Comparison of ENCODE assay signal across 18 cellular contexts in genomic region chr4:78311306-78311705, GRCh38.
DNase-seq lines count a peak whose midpoint lies in the region; ATAC-seq and TF ChIP-seq lines count a peak whose summit lies in the region.
"Had no signal": no experiment of that assay in that cellular context is flagged by ENCODE, and none has a peak within 500 bp of the region (broad histone marks: within the 10 kb centered on the region; RNA-seq: fewer than 3 reads in every experiment).

No MANE protein-coding gene starts in this region.

- no peaks in the 10 kb centered on the region for H3K79me2 ChIP-seq in neural progenitor cell (ENCODE audit: low read depth)

- no peak overlapping the region for H3K27ac ChIP-seq in foreskin keratinocyte
- no peak overlapping the region for H3K27ac ChIP-seq in neural progenitor cell
- no peak overlapping the region for H3K27ac ChIP-seq in mesenchymal stem cell (ENCODE audit: low read length, poor library complexity, severe bottlenecking)

- H3K4me1 Mint-ChIP-seq in neural progenitor cell, result peaks cover 29% of the 10 kb centered on the region
- H3K4me1 Mint-ChIP-seq: CD14-positive monocyte had no signal

- TF ChIP-seq CTCF in foreskin keratinocyte (conservative IDR thresholded peaks at IDR 0.05), result peak; percentile 19
- TF ChIP-seq CTCF in neural progenitor cell (IDR thresholded peaks at IDR 0.05), result peak; percentile 25

- H3K36me3 ChIP-seq in neural progenitor cell, result no peaks in the 10 kb centered on the region
- H3K36me3 ChIP-seq in mesenchymal stem cell (ENCODE audit: control insufficient read depth in 1 of 2, insufficient read depth in 2 of 2, low read depth in 1 of 2, low read length in 2 of 2), result peaks cover under 1 to 12% of the 10 kb centered on the region in 2 experiments
- H3K36me3 ChIP-seq: HAP-1 had no signal

- H2AK5ac ChIP-seq in mesenchymal stem cell (ENCODE audit: low read length, severe bottlenecking), result no peak overlapping the region

- no peaks in the 10 kb centered on the region for H3K9me3 Mint-ChIP-seq in neural progenitor cell

- no peak overlapping the region for H3K23ac ChIP-seq in mesenchymal stem cell (ENCODE audit: low read length in 2 of 2)

- no peak overlapping the region for H3K4me2 ChIP-seq in neural progenitor cell
- H3K4me2 ChIP-seq in mesenchymal stem cell (ENCODE audit: low read length, poor library complexity, severe bottlenecking), result no peak overlapping the region

- no peak overlapping the region for H3K27ac Mint-ChIP-seq in neural progenitor cell
- H3K27ac Mint-ChIP-seq: CD14-positive monocyte had no signal

- H4K91ac ChIP-seq in mesenchymal stem cell (ENCODE audit: low read length), result no peak overlapping the region

- H3K4me3 ChIP-seq in neural progenitor cell (no peak overlapping the region), mesenchymal stem cell (ENCODE audit: insufficient read depth in 1 of 2, low read depth in 1 of 2, low read length in 2 of 2) (no peak overlapping the region)
- H3K4me3 ChIP-seq: HAP-1 had no signal

- no peak overlapping the region for H3K18ac ChIP-seq in mesenchymal stem cell (ENCODE audit: low read depth in 1 of 2, low read length in 2 of 2)

- no peak overlapping the region for H4K8ac ChIP-seq in mesenchymal stem cell (ENCODE audit: low read length)

- H3K4me3 Mint-ChIP-seq in neural progenitor cell, result no peak overlapping the region
- H3K4me3 Mint-ChIP-seq: CD14-positive monocyte had no signal

- no peak overlapping the region for H2BK120ac ChIP-seq in mesenchymal stem cell (ENCODE audit: low read depth, low read length)

- H2BK5ac ChIP-seq in mesenchymal stem cell (ENCODE audit: low read depth, low read length, poor library complexity, severe bottlenecking), result no peak overlapping the region

- no peaks in the 10 kb centered on the region for H3K79me1 ChIP-seq in mesenchymal stem cell (replicated peaks; ENCODE audit: low read length, poor library complexity, severe bottlenecking)

- no peaks in the 10 kb centered on the region for H3K27me3 ChIP-seq in foreskin keratinocyte
- no peaks in the 10 kb centered on the region for H3K27me3 ChIP-seq in neural progenitor cell
- H3K27me3 ChIP-seq in mesenchymal stem cell (ENCODE audit: control insufficient read depth in 1 of 2, insufficient read depth in 1 of 2, low read length in 2 of 2), result no peaks in the 10 kb centered on the region

- H3K9ac ChIP-seq in neural progenitor cell, result no peak overlapping the region
- H3K9ac ChIP-seq in mesenchymal stem cell (ENCODE audit: low read length), result no peak overlapping the region

- no peak overlapping the region for H3K14ac ChIP-seq in mesenchymal stem cell (ENCODE audit: low read length in 2 of 2)

- no peak overlapping the region for H2AFZ ChIP-seq in neural progenitor cell (replicated peaks)
- no peak overlapping the region for H2AFZ ChIP-seq in mesenchymal stem cell (ENCODE audit: low read depth, low read length)

- H3K4me1 ChIP-seq in foreskin keratinocyte (no peaks in the 10 kb centered on the region), neural progenitor cell (peaks cover 27% of the 10 kb centered on the region), mesenchymal stem cell (ENCODE audit: control insufficient read depth, insufficient read depth, low read depth, low read length) (peaks cover 5% of the 10 kb centered on the region)
- H3K4me1 ChIP-seq: Caco-2, HAP-1 had no signal

- H3K4ac ChIP-seq in mesenchymal stem cell (ENCODE audit: low read depth in 1 of 2, low read length in 2 of 2), result no peak overlapping the region

- H2BK15ac ChIP-seq in mesenchymal stem cell (ENCODE audit: low read depth, poor library complexity, severe bottlenecking), result no peak overlapping the region

- peaks cover 13% of the 10 kb centered on the region for H3K36me3 Mint-ChIP-seq in neural progenitor cell
- H3K36me3 Mint-ChIP-seq: CD14-positive monocyte had no signal

- no peak overlapping the region for H2BK12ac ChIP-seq in mesenchymal stem cell (ENCODE audit: low read length in 2 of 2)

- DNase-seq in NCI-H82 (lab: John Stamatoyannopoulos, UW) (peak; percentile 8), NCI-H82 treated with DMSO at 0.1 percent for 48 hours (lab: John Stamatoyannopoulos, UW; ENCODE audit: unreplicated experiment) (no peak), NCI-H69 (lab: John Stamatoyannopoulos, UW) (peak; percentile 19), foreskin keratinocyte (no peak), neural progenitor cell (ENCODE audit: low spot score) (peak; percentile 32), NCI-H2227 treated with DMSO at 0.1 percent for 48 hours (lab: John Stamatoyannopoulos, UW) (no peak), mesenchymal stem cell (no peak)
- DNase-seq: 8988T, Caco-2, DMS79, GDM1, NCI-H1436, NCI-H2029 treated with DMSO at 0.1 percent for 48 hours, NCI-H524 treated with DMSO at 0.1 percent for 48 hours, PC-3 had no signal

- no peaks in the 10 kb centered on the region for H3K9me3 ChIP-seq in neural progenitor cell (ENCODE audit: low read depth)
- H3K9me3 ChIP-seq in mesenchymal stem cell (ENCODE audit: control insufficient read depth, low read length), result no peaks in the 10 kb centered on the region
- H3K9me3 ChIP-seq: Caco-2, HAP-1 had no signal

- 79% methylated on average over 4 of the region's 4 CpGs for WGBS in mesenchymal stem cell

- no peaks in the 10 kb centered on the region for H4K20me1 ChIP-seq in neural progenitor cell (ENCODE audit: low read depth)

- peaks cover 10% of the 10 kb centered on the region for H3F3A ChIP-seq in neural progenitor cell (ENCODE audit: low read depth)

- no peaks in the 10 kb centered on the region for H3K27me3 Mint-ChIP-seq in neural progenitor cell (ENCODE audit: insufficient read depth, low read depth)

- ATAC-seq in foreskin keratinocyte (no peak), GM19328 (IDR thresholded peaks at IDR 0.05; ENCODE audit: unreplicated experiment) (no peak)
- ATAC-seq: PC-3 had no signal

Comparison
In these comparisons a context has a peak if more than half of its experiments do, and no peak if none do; other contexts are left out.
1. DNase-seq: peak in NCI-H82 (single experiment), NCI-H69 (single experiment) and neural progenitor cell (single experiment); none in NCI-H82 treated with DMSO at 0.1 percent for 48 hours (single experiment), foreskin keratinocyte (0 of 2), NCI-H2227 treated with DMSO at 0.1 percent for 48 hours (single experiment) and mesenchymal stem cell (single experiment).